Comparison of ENCODE assay signal across 8 cellular contexts in the genomic region with DNA sequence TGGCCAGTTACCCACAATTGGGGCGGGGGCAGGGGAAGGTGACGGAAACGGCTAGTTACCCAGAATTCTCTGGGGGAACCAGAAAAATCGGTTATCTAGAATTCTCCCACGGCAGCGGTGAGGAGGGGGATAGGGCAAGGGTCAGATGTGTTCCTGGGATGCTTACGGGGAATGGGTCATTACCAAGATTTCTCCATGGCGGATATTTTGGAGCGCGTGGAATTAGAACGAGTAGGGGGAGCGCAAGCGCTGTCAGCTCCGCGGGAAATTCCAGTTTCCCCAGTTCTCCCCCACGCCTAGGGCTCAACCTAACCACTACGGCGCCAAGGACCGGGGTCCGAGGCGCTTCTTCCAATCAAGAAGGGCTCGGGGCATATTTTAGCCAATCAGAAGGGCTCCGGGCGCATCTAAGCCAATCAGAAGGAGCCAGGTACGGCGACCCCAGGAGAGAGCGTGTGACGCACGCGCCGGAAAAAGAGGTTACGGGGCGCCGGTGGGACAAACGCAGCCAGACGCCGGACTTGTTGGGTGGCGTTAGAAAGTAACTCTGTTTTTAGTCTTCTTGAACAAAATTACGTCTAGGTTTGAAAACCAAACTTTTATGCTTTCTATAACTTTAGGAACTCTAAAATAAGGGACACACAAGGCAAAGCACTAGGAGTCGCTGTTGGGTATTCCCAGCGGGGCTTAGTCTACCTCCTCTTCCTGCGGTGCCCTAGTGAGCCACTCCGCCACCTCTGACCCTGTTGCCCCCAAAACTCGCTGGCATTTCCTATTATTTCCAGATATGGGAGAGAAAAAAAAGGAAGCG. TPM values are rescaled to one million over a fixed set of nuclear protein-coding genes. Genes with fewer than 3 reads are reported as not detected.
DNase-seq lines count a peak whose midpoint lies in the region; ATAC-seq and TF ChIP-seq lines count a peak whose summit lies in the region.

A gene with protein sequence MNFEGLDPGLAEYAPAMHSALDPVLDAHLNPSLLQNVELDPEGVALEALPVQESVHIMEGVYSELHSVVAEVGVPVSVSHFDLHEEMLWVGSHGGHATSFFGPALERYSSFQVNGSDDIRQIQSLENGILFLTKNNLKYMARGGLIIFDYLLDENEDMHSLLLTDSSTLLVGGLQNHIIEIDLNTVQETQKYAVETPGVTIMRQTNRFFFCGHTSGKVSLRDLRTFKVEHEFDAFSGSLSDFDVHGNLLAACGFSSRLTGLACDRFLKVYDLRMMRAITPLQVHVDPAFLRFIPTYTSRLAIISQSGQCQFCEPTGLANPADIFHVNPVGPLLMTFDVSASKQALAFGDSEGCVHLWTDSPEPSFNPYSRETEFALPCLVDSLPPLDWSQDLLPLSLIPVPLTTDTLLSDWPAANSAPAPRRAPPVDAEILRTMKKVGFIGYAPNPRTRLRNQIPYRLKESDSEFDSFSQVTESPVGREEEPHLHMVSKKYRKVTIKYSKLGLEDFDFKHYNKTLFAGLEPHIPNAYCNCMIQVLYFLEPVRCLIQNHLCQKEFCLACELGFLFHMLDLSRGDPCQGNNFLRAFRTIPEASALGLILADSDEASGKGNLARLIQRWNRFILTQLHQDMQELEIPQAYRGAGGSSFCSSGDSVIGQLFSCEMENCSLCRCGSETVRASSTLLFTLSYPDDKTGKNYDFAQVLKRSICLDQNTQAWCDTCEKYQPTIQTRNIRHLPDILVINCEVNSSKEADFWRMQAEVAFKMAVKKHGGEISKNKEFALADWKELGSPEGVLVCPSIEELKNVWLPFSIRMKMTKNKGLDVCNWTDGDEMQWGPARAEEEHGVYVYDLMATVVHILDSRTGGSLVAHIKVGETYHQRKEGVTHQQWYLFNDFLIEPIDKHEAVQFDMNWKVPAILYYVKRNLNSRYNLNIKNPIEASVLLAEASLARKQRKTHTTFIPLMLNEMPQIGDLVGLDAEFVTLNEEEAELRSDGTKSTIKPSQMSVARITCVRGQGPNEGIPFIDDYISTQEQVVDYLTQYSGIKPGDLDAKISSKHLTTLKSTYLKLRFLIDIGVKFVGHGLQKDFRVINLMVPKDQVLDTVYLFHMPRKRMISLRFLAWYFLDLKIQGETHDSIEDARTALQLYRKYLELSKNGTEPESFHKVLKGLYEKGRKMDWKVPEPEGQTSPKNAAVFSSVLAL (minus strand): TSS at position 322 of the 811 bp plus-strand sequence. CDS start 906 bp downstream, outside the sequence.

- intact Hi-C loops in activated B cell treated with CpG ODN at 0.5 μM for 24 hours (cut with micrococcal nuclease): loop anchor here (1.0 to 10.0 kb wide), 9 partner anchors 18 to 301 kb away; partner anchors contain the start of genes BAZ2A, CS, SPRYD4 and STAT2

- H3K9me3 Mint-ChIP-seq in activated B cell treated with CpG ODN at 0.5 μM for 24 hours: no peaks in the 10 kb centered on the region

- H3K4me3 Mint-ChIP-seq in activated B cell treated with CpG ODN at 0.5 μM for 24 hours: peak within 1 kb of the TSS; percentile 96

- peak within 1 kb of the TSS; percentile 100 for H3K27ac Mint-ChIP-seq in activated B cell treated with CpG ODN at 0.5 μM for 24 hours

- no peaks in the 10 kb centered on the region for H3K27me3 Mint-ChIP-seq in activated B cell treated with CpG ODN at 0.5 μM for 24 hours

- TF ChIP-seq CTCF in AG09319 (IDR thresholded peaks at IDR 0.05; ENCODE audit: low read depth, low read length): peak; percentile 71
- TF ChIP-seq CTCF in activated B cell treated with CpG ODN at 0.5 μM for 24 hours (IDR thresholded peaks at IDR 0.05): no peak

- H3K36me3 Mint-ChIP-seq in activated B cell treated with CpG ODN at 0.5 μM for 24 hours (ENCODE audit: low read depth): peaks cover 16% of the 10 kb centered on the region

- peak; percentile 89 for DNase-seq in AG09319 (ENCODE audit: extremely low read depth, low read depth)
- peak; percentile 97 for DNase-seq in NCI-H345 (lab: John Stamatoyannopoulos, UW)
- peak; percentile 85 for DNase-seq in activated B cell treated with CpG ODN at 0.5 μM for 24 hours
- DNase-seq in caudate nucleus (lab: John Stamatoyannopoulos, UW): peak; percentile 42 to 98 (median 93)
- peak; percentile 99 for DNase-seq in iris pigment epithelial cell (ENCODE audit: low read depth)
- peak; percentile 84 to 89 for DNase-seq in stimulated activated CD4-positive, alpha-beta T cell treated with anti-CD3 and anti-CD28 coated beads, Interleukin-12 subunit alpha, Interleukin-12 subunit beta, amount 100 ng/mL, for 24 hours (ENCODE audit: low read depth in 2 of 2)

- POLR2A ChIA-PET in activated B cell treated with CpG ODN at 0.5 μM for 24 hours (lab: Charles Lee): interaction anchor here (0.5 to 4.8 kb wide), 30 partner anchors 8 to 361 kb away, joined by 3 to 61 read pairs (median 5); partner anchors contain the start of genes ANKRD52, CNPY2, COQ10A and CS

- peak; percentile 95 for ATAC-seq in GM19023 (IDR thresholded peaks at IDR 0.05; ENCODE audit: unreplicated experiment)
- ATAC-seq in HG03280 (IDR thresholded peaks at IDR 0.05; ENCODE audit: unreplicated experiment): peak; percentile 94
- peak; percentile 91 for ATAC-seq in activated B cell treated with CpG ODN at 0.5 μM for 24 hours (ENCODE audit: low read depth)

- peaks cover 46% of the 10 kb centered on the region for H3K4me1 Mint-ChIP-seq in activated B cell treated with CpG ODN at 0.5 μM for 24 hours

- CTCF ChIA-PET in activated B cell treated with CpG ODN at 0.5 μM for 24 hours (lab: Charles Lee): interaction anchor here (0.8 to 1.3 kb wide), 5 partner anchors 18 to 130 kb away, joined by 3 to 5 read pairs (median 4); partner anchors contain the start of genes CNPY2, STAT2 and TIMELESS

- H3K27ac ChIP-seq in caudate nucleus (ENCODE audit: low read depth, low read length): peak within 1 kb of the TSS; percentile 97

RNA-seq across cellular contexts. Expression of the gene that starts here (rescaled TPM):
- total RNA-seq in activated B cell treated with CpG ODN at 0.5 μM for 24 hours: 86.3 and 98.9 TPM in 2 replicates

Comparison
In these comparisons a context has a peak if more than half of its experiments do, and no peak if none do; other contexts are left out.
1. Peak in every context shown above with its lines: DNase-seq, ATAC-seq and H3K27ac ChIP-seq.